In the genomic region with DNA sequence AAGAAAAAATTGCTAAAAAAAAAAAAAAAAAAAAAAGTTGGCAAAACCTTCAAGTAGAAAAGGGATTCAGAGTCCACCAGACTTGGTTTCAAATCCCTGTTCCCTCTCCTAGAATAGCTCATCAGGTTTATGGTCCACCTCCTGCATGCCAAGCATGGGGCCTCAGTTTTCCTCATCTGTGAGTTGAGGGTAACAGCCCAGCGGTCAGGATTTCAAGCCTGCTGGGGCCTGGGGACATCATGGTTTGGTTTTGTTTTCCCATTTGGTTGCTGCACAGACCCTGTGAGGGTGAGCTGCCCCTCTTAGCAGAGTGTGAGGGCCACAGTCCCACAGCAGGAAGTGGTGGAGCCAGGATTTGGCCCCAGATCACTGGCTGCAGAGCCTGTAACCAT, we compare ENCODE assay signal across 19 cellular contexts. TPM values are rescaled to one million over a fixed set of nuclear protein-coding genes. Genes with fewer than 3 reads are reported as not detected.
DNase-seq lines count a peak whose midpoint lies in the region; ATAC-seq and TF ChIP-seq lines count a peak whose summit lies in the region.
"Had no signal": no experiment of that assay in that cellular context is flagged by ENCODE, and none has a peak within 500 bp of the region (broad histone marks: within the 10 kb centered on the region; RNA-seq: fewer than 3 reads in every experiment).

No MANE protein-coding gene starts in this region.

- H3K9ac ChIP-seq in SK-N-SH = no peak overlapping the region
- H3K9ac ChIP-seq in muscle layer of colon (ENCODE audit: low read length) = no peak overlapping the region
- H3K9ac ChIP-seq: GM23248 had no signal

- H3K36me3 Mint-ChIP-seq in activated CD8-positive, alpha-beta T cell treated with anti-CD3 and anti-CD28 coated beads for 36 hours (ENCODE audit: low read depth) = no peaks in the 10 kb centered on the region

- no peak overlapping the region for H2AFZ ChIP-seq in SK-N-SH (ENCODE audit: low read depth)
- H2AFZ ChIP-seq: GM23248, PC-9 had no signal

- H3K9me3 ChIP-seq in SK-N-SH = no peaks in the 10 kb centered on the region
- no peaks in the 10 kb centered on the region for H3K9me3 ChIP-seq in muscle layer of colon (ENCODE audit: low read length)

- no peak for TF ChIP-seq EP300 in SK-N-SH (IDR thresholded peaks at IDR 0.05; ENCODE audit: borderline replicate concordance in 1 of 2, low read depth in 1 of 2, low read length in 1 of 2)

- WGBS in SK-N-SH (ENCODE audit: low lambda C conversion rate) = 88% methylated on average over 1 of the region's 1 CpG

- H3F3A ChIP-seq in SK-N-SH (replicated peaks; ENCODE audit: insufficient read depth) = no peaks in the 10 kb centered on the region

- intact Hi-C loops in dorsolateral prefrontal cortex (cut with DNase I) = loop anchor here in 1 of 2 donors (2.0 to 10.0 kb wide), 2 partner anchors 47 to 149 kb away; no protein-coding TSS in a partner anchor
- intact Hi-C loops in activated CD8-positive, alpha-beta T cell treated with anti-CD3 and anti-CD28 coated beads for 36 hours (cut with micrococcal nuclease) = no loop called here

- H3K4me2 ChIP-seq in SK-N-SH = no peak overlapping the region
- H3K4me2 ChIP-seq: PC-9 had no signal

- no peaks in the 10 kb centered on the region for H4K20me1 ChIP-seq in SK-N-SH (ENCODE audit: insufficient read depth)

- ATAC-seq in SK-N-SH treated with all-trans-retinoic acid at 6 μM for 48 hours = no peak
- ATAC-seq in activated CD8-positive, alpha-beta T cell treated with anti-CD3 and anti-CD28 coated beads for 36 hours = no peak
- ATAC-seq in GM18867 (IDR thresholded peaks at IDR 0.05; ENCODE audit: unreplicated experiment) = no peak
- ATAC-seq: K562 had no signal

- H3K9me3 Mint-ChIP-seq in activated CD8-positive, alpha-beta T cell treated with anti-CD3 and anti-CD28 coated beads for 36 hours = no peaks in the 10 kb centered on the region
- H3K9me3 Mint-ChIP-seq: CD4-positive, alpha-beta T cell had no signal

- H3K27me3 Mint-ChIP-seq in activated CD8-positive, alpha-beta T cell treated with anti-CD3 and anti-CD28 coated beads for 36 hours = no peaks in the 10 kb centered on the region
- H3K27me3 Mint-ChIP-seq: CD4-positive, alpha-beta T cell had no signal

- TF ChIP-seq CTCF in SK-N-SH (IDR thresholded peaks at IDR 0.05) (no peak), dorsolateral prefrontal cortex (IDR thresholded peaks at IDR 0.05 in 54 of 56, conservative IDR thresholded peaks at IDR 0.05 in 2 of 56; ENCODE audit: low read depth in 1 of 56, partially characterized antibody in 56 of 56) (no peak)
- TF ChIP-seq CTCF in activated CD8-positive, alpha-beta T cell treated with anti-CD3 and anti-CD28 coated beads for 36 hours (IDR thresholded peaks at IDR 0.05) = no peak

- TF ChIP-seq RAD21 in SK-N-SH (IDR thresholded peaks at IDR 0.05; ENCODE audit: low read length) = no peak

- H3K27me3 ChIP-seq in SK-N-SH (ENCODE audit: insufficient read depth) (no peaks in the 10 kb centered on the region), dorsolateral prefrontal cortex (no peaks in the 10 kb centered on the region), muscle layer of colon (ENCODE audit: control insufficient read depth in 1 of 2, insufficient read depth in 2 of 2, low read length in 2 of 2) (no peaks in the 10 kb centered on the region)

- H3K27ac Mint-ChIP-seq in activated CD8-positive, alpha-beta T cell treated with anti-CD3 and anti-CD28 coated beads for 36 hours = no peak overlapping the region
- H3K27ac Mint-ChIP-seq: B cell; CD4-positive, alpha-beta T cell had no signal

- H3K9me2 ChIP-seq in SK-N-SH = no peaks in the 10 kb centered on the region

- no peak overlapping the region for H3K4me3 ChIP-seq in SK-N-SH (ENCODE audit: low read depth in 2 of 2, low read length in 1 of 2)
- peak overlapping the region in 10 of 59 donors; percentile 4 to 51 (median 24) for H3K4me3 ChIP-seq in dorsolateral prefrontal cortex
- H3K4me3 ChIP-seq in muscle layer of colon (ENCODE audit: low read depth in 1 of 2, low read length in 2 of 2) = no peak overlapping the region
- H3K4me3 ChIP-seq: GM23248, K562, PC-9 had no signal

- POLR2A ChIA-PET in SK-N-SH (lab: Yijun Ruan, JAX) = interaction anchor here (1.4 kb wide), 1 partner anchor 12 kb away, joined by 4 read pairs; no protein-coding TSS in a partner anchor
- POLR2A ChIA-PET in activated CD8-positive, alpha-beta T cell treated with anti-CD3 and anti-CD28 coated beads for 36 hours (lab: Charles Lee) = no interaction called here

- H3K4me3 Mint-ChIP-seq in activated CD8-positive, alpha-beta T cell treated with anti-CD3 and anti-CD28 coated beads for 36 hours = no peak overlapping the region
- H3K4me3 Mint-ChIP-seq: B cell; CD4-positive, alpha-beta T cell had no signal

- CTCF ChIA-PET in SK-N-SH (lab: Yijun Ruan, JAX) = interaction anchor here (1.0 to 1.6 kb wide), 4 partner anchors 8 to 32 kb away, joined by 3 to 6 read pairs (median 4); no protein-coding TSS in a partner anchor
- CTCF ChIA-PET in activated CD8-positive, alpha-beta T cell treated with anti-CD3 and anti-CD28 coated beads for 36 hours (lab: Charles Lee) = no interaction called here

- H3K36me3 ChIP-seq in SK-N-SH (replicated peaks in 1 of 2; ENCODE audit: control insufficient read depth in 1 of 2, insufficient read depth in 2 of 2, low read length in 1 of 2) (no peaks in the 10 kb centered on the region), muscle layer of colon (ENCODE audit: insufficient read depth, low read length) (no peaks in the 10 kb centered on the region)

- DNase-seq in SK-N-SH = peak; percentile 19
- peak in 1 of 10 donors; percentile 2 for DNase-seq in dorsolateral prefrontal cortex
- peak in 1 of 49 donors; percentile 56 for DNase-seq in substantia nigra (lab: John Stamatoyannopoulos, UW)
- no peak for DNase-seq in NCI-H2171 treated with DMSO at 0.1 percent for 48 hours (lab: John Stamatoyannopoulos, UW)
- DNase-seq in activated CD8-positive, alpha-beta T cell treated with anti-CD3 and anti-CD28 coated beads for 36 hours = no peak
- DNase-seq: CD4-positive, alpha-beta T cell; EL; GM23248; HCEC 1CT; MV-4-11; NCI-H1930; NCI-H82; PC-9 had no signal

- H3K4me1 ChIP-seq in SK-N-SH (ENCODE audit: control insufficient read depth in 1 of 2, insufficient read depth in 2 of 2, low read depth in 1 of 2, low read length in 1 of 2) (peaks cover 0 to 98% of the 10 kb centered on the region in 2 experiments; a peak in 2 of 4 replicates), muscle layer of colon (ENCODE audit: insufficient read depth, low read length) (peaks cover 50% of the 10 kb centered on the region)

- H3K4me1 Mint-ChIP-seq in activated CD8-positive, alpha-beta T cell treated with anti-CD3 and anti-CD28 coated beads for 36 hours (ENCODE audit: low read depth) = peaks cover 3% of the 10 kb centered on the region
- H3K4me1 Mint-ChIP-seq: B cell had no signal

- no peaks in the 10 kb centered on the region for H3K79me2 ChIP-seq in SK-N-SH (ENCODE audit: insufficient read depth)

- H3K27ac ChIP-seq in SK-N-SH (ENCODE audit: low read depth in 2 of 2, low read length in 1 of 2) = no peak overlapping the region; a peak in 1 of 4 replicates
- peak overlapping the region in 58 of 59 donors; percentile 38 to 97 (median 92) for H3K27ac ChIP-seq in dorsolateral prefrontal cortex
- peak overlapping the region; percentile 79 for H3K27ac ChIP-seq in muscle layer of colon (ENCODE audit: low read depth, low read length)
- H3K27ac ChIP-seq in substantia nigra (ENCODE audit: low read depth, low read length, poor library complexity, severe bottlenecking) = peak overlapping the region; percentile 89
- H3K27ac ChIP-seq: 22Rv1, GM23248, PC-9 had no signal

TF ChIP-seq in SK-N-SH, 30 proteins besides CTCF, POLR2A, EP300 and RAD21:
- TF ChIP-seq FOSL2 (IDR thresholded peaks at IDR 0.05; ENCODE audit: borderline replicate concordance, low read depth) (no peak), FOXM1 (IDR thresholded peaks at IDR 0.05; ENCODE audit: low read depth) (no peak), NRF1 (IDR thresholded peaks at IDR 0.05; ENCODE audit: low read depth, low read length) (no peak), JUND (IDR thresholded peaks at IDR 0.05) (no peak), MEF2A (IDR thresholded peaks at IDR 0.05; ENCODE audit: borderline replicate concordance, low read depth) (no peak), TEAD4 (IDR thresholded peaks at IDR 0.05; ENCODE audit: borderline replicate concordance, insufficient read depth) (no peak)
- TF ChIP-seq, protein P1, sequence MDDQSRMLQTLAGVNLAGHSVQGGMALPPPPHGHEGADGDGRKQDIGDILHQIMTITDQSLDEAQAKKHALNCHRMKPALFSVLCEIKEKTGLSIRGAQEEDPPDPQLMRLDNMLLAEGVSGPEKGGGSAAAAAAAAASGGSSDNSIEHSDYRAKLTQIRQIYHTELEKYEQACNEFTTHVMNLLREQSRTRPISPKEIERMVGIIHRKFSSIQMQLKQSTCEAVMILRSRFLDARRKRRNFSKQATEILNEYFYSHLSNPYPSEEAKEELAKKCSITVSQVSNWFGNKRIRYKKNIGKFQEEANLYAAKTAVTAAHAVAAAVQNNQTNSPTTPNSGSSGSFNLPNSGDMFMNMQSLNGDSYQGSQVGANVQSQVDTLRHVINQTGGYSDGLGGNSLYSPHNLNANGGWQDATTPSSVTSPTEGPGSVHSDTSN (IDR thresholded peaks at IDR 0.05) = no peak

TF ChIP-seq in SK-N-SH treated with all-trans-retinoic acid at 6 μM for 48 hours, 23 proteins besides CTCF, POLR2A, EP300 and RAD21:
- TF ChIP-seq TCF4 (CRISPR knock-in tag; IDR thresholded peaks at IDR 0.05; ENCODE audit: borderline replicate concordance) (no peak), RARB (CRISPR knock-in tag; IDR thresholded peaks at IDR 0.05) (no peak)
- TF ChIP-seq, protein P2, sequence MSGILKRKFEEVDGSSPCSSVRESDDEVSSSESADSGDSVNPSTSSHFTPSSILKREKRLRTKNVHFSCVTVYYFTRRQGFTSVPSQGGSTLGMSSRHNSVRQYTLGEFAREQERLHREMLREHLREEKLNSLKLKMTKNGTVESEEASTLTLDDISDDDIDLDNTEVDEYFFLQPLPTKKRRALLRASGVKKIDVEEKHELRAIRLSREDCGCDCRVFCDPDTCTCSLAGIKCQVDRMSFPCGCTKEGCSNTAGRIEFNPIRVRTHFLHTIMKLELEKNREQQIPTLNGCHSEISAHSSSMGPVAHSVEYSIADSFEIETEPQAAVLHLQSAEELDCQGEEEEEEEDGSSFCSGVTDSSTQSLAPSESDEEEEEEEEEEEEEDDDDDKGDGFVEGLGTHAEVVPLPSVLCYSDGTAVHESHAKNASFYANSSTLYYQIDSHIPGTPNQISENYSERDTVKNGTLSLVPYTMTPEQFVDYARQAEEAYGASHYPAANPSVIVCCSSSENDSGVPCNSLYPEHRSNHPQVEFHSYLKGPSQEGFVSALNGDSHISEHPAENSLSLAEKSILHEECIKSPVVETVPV (CRISPR knock-in tag; IDR thresholded peaks at IDR 0.05) = no peak

RNA-seq across cellular contexts. Expression of gene FAM222A, which starts 12.5 kb away (rescaled TPM):
- polyA plus RNA-seq in SK-N-SH (2012; rRNA removed) = 1.6 and 4.2 TPM in 2 replicates
- polyA plus RNA-seq in SK-N-SH (2012; cell fraction: cytosol; rRNA removed) = 1.7 and 4.1 TPM in 2 replicates
- polyA plus RNA-seq in SK-N-SH (2012; cell fraction: nucleus; rRNA removed) = 1.6 and 3.1 TPM in 2 replicates
- total RNA-seq in dorsolateral prefrontal cortex = 10 to 100 TPM; 10.4 to 85.9 (median 23.1) TPM
- 1 to 10 TPM in 1 of 2 experiments, under 1 TPM in 1; 0.76 to 1.0 TPM for total RNA-seq in activated CD8-positive, alpha-beta T cell treated with anti-CD3 and anti-CD28 coated beads for 36 hours
- polyA plus RNA-seq: GM23248 had no signal

Comparison
In these comparisons a context has a peak if more than half of its experiments do, and no peak if none do; other contexts are left out.
1. H3K27ac ChIP-seq: peak in dorsolateral prefrontal cortex (58 of 59), muscle layer of colon (single experiment) and substantia nigra (single experiment); none in SK-N-SH (0 of 2).
2. RNA of gene FAM222A, which starts 12.5 kb away (total RNA-seq): 10.4 to 85.9 TPM in dorsolateral prefrontal cortex; 0.76 to 1.0 TPM in activated CD8-positive, alpha-beta T cell treated with anti-CD3 and anti-CD28 coated beads for 36 hours; every median in the first group is over 4 times any median in the second.